Comparison of ENCODE assay signal across 15 cellular contexts in genomic region chr1:27889506-27889905, GRCh38. TPM values are rescaled to one million over a fixed set of nuclear protein-coding genes. Genes with fewer than 3 reads are reported as not detected.
DNase-seq lines count a peak whose midpoint lies in the region; TF ChIP-seq lines count a peak whose summit lies in the region.
"Had no signal": no experiment of that assay in that cellular context is flagged by ENCODE, and none has a peak within 500 bp of the region (broad histone marks: within the 10 kb centered on the region; RNA-seq: fewer than 3 reads in every experiment).

No MANE protein-coding gene starts in this region.

- H3K27ac ChIP-seq in mesenchymal stem cell (ENCODE audit: low read length, poor library complexity, severe bottlenecking): no peak overlapping the region
- peak overlapping the region in 3 of 4 donors; percentile 54 to 75 (median 72) for H3K27ac ChIP-seq in transverse colon
- H3K27ac ChIP-seq: ascending aorta had no signal

- H3K18ac ChIP-seq in mesenchymal stem cell (ENCODE audit: low read depth in 1 of 2, low read length in 2 of 2): no peak overlapping the region

- H2AFZ ChIP-seq in mesenchymal stem cell (ENCODE audit: low read depth, low read length): no peak overlapping the region

- H3K4ac ChIP-seq in mesenchymal stem cell (ENCODE audit: low read depth in 1 of 2, low read length in 2 of 2): no peak overlapping the region

- H3K9me3 ChIP-seq in mesenchymal stem cell (ENCODE audit: control insufficient read depth, low read length) (no peaks in the 10 kb centered on the region), transverse colon (no peaks in the 10 kb centered on the region)
- H3K9me3 ChIP-seq: ascending aorta, thyroid gland had no signal

- peaks cover 4% of the 10 kb centered on the region for H3K79me1 ChIP-seq in mesenchymal stem cell (replicated peaks; ENCODE audit: low read length, poor library complexity, severe bottlenecking)

- peaks cover 78% of the 10 kb centered on the region for H3K4me1 Mint-ChIP-seq in activated naive CD4-positive, alpha-beta T cell treated with anti-CD3 and anti-CD28 coated beads, Interleukin-2, amount 10 ng/mL, durations not matched to agents 7 days and 5 days
- H3K4me1 Mint-ChIP-seq in activated CD4-positive, alpha-beta memory T cell treated with anti-CD3 and anti-CD28 coated beads, Interleukin-2, amount 10 ng/mL, durations not matched to agents 7 days and 5 days: peaks cover 79% of the 10 kb centered on the region

- H3K4me3 ChIP-seq in mesenchymal stem cell (ENCODE audit: insufficient read depth in 1 of 2, low read depth in 1 of 2, low read length in 2 of 2) (no peak overlapping the region), transverse colon (no peak overlapping the region)
- H3K4me3 ChIP-seq: ascending aorta, thyroid gland had no signal

- no peak for TF ChIP-seq EP300 in transverse colon (IDR thresholded peaks at IDR 0.05; ENCODE audit: low read depth)

- TF ChIP-seq POLR2A in transverse colon (IDR thresholded peaks at IDR 0.05): no peak

- H3K27me3 Mint-ChIP-seq in activated naive CD4-positive, alpha-beta T cell treated with anti-CD3 and anti-CD28 coated beads, Interleukin-2, amount 10 ng/mL, durations not matched to agents 7 days and 5 days: no peaks in the 10 kb centered on the region
- no peaks in the 10 kb centered on the region for H3K27me3 Mint-ChIP-seq in activated CD4-positive, alpha-beta memory T cell treated with anti-CD3 and anti-CD28 coated beads, Interleukin-2, amount 10 ng/mL, durations not matched to agents 7 days and 5 days

- H3K27me3 ChIP-seq in mesenchymal stem cell (ENCODE audit: control insufficient read depth in 1 of 2, insufficient read depth in 1 of 2, low read length in 2 of 2) (no peaks in the 10 kb centered on the region), transverse colon (no peaks in the 10 kb centered on the region)
- H3K27me3 ChIP-seq: ascending aorta, thyroid gland had no signal

- POLR2A ChIA-PET in activated CD4-positive, alpha-beta memory T cell treated with anti-CD3 and anti-CD28 coated beads, Interleukin-2, amount 10 ng/mL, durations not matched to agents 7 days and 5 days (lab: Charles Lee): interaction anchor here (2.5 kb wide), 1 partner anchor 10 kb away, joined by 7 read pairs; no protein-coding TSS in a partner anchor

- H4K91ac ChIP-seq in mesenchymal stem cell (ENCODE audit: low read length): no peak overlapping the region

- H3K14ac ChIP-seq in mesenchymal stem cell (ENCODE audit: low read length in 2 of 2): no peak overlapping the region

- H3K36me3 ChIP-seq in mesenchymal stem cell (ENCODE audit: control insufficient read depth in 1 of 2, insufficient read depth in 2 of 2, low read depth in 1 of 2, low read length in 2 of 2) (peaks cover 34 to 73% of the 10 kb centered on the region in 2 experiments), transverse colon (peaks cover 0 to 32% (median 14%) of the 10 kb centered on the region in 4 donors)

- no peak overlapping the region for H3K4me2 ChIP-seq in mesenchymal stem cell (ENCODE audit: low read length, poor library complexity, severe bottlenecking)

- WGBS in mesenchymal stem cell: 97% methylated on average over 3 of the region's 3 CpGs
- 80% methylated on average over 3 of the region's 3 CpGs; no CpG with 5 or more reads in 1 of the 2 donors for WGBS in transverse colon (ENCODE audit: low coverage in 1 of 2), 2 donors

- H2BK120ac ChIP-seq in mesenchymal stem cell (ENCODE audit: low read depth, low read length): no peak overlapping the region

- H3K4me1 ChIP-seq in mesenchymal stem cell (ENCODE audit: control insufficient read depth, insufficient read depth, low read depth, low read length) (peaks cover 1% of the 10 kb centered on the region), transverse colon (no peaks in the 10 kb centered on the region)
- H3K4me1 ChIP-seq: ascending aorta had no signal

- no peak overlapping the region for H3K4me3 Mint-ChIP-seq in activated naive CD4-positive, alpha-beta T cell treated with anti-CD3 and anti-CD28 coated beads, Interleukin-2, amount 10 ng/mL, durations not matched to agents 7 days and 5 days
- H3K4me3 Mint-ChIP-seq in activated CD4-positive, alpha-beta memory T cell treated with anti-CD3 and anti-CD28 coated beads, Interleukin-2, amount 10 ng/mL, durations not matched to agents 7 days and 5 days: no peak overlapping the region

- H3K9me3 Mint-ChIP-seq in activated naive CD4-positive, alpha-beta T cell treated with anti-CD3 and anti-CD28 coated beads, Interleukin-2, amount 10 ng/mL, durations not matched to agents 7 days and 5 days: no peaks in the 10 kb centered on the region
- no peaks in the 10 kb centered on the region for H3K9me3 Mint-ChIP-seq in activated CD4-positive, alpha-beta memory T cell treated with anti-CD3 and anti-CD28 coated beads, Interleukin-2, amount 10 ng/mL, durations not matched to agents 7 days and 5 days

- no peak overlapping the region for H3K9ac ChIP-seq in mesenchymal stem cell (ENCODE audit: low read length)

- H3K27ac Mint-ChIP-seq in activated naive CD4-positive, alpha-beta T cell treated with anti-CD3 and anti-CD28 coated beads, Interleukin-2, amount 10 ng/mL, durations not matched to agents 7 days and 5 days: peak overlapping the region; percentile 96
- H3K27ac Mint-ChIP-seq in activated CD4-positive, alpha-beta memory T cell treated with anti-CD3 and anti-CD28 coated beads, Interleukin-2, amount 10 ng/mL, durations not matched to agents 7 days and 5 days: peak overlapping the region; percentile 90

- H2BK12ac ChIP-seq in mesenchymal stem cell (ENCODE audit: low read length in 2 of 2): no peak overlapping the region

- peak overlapping the region in 1 of 2 experiments; percentile 10 for H3K23ac ChIP-seq in mesenchymal stem cell (ENCODE audit: low read length in 2 of 2)

- TF ChIP-seq CTCF in transverse colon (IDR thresholded peaks at IDR 0.05): no peak

- H4K8ac ChIP-seq in mesenchymal stem cell (ENCODE audit: low read length): no peak overlapping the region

- H2BK15ac ChIP-seq in mesenchymal stem cell (ENCODE audit: low read depth, poor library complexity, severe bottlenecking): no peak overlapping the region

- in situ Hi-C loops in transverse colon (cut with MboI; ENCODE audit: low pct_ligation_motif_present in 1 of 4, low pct_unique_long_range_greater_than_20kb in 1 of 4, low sequenced_read_pairs in 3 of 4): no loop called here

- no peak overlapping the region for H2BK5ac ChIP-seq in mesenchymal stem cell (ENCODE audit: low read depth, low read length, poor library complexity, severe bottlenecking)

- intact Hi-C loops in transverse colon (cut with DNase I; ENCODE audit: low total_unique reads): no loop called here

- peak overlapping the region; percentile 33 for H2AK5ac ChIP-seq in mesenchymal stem cell (ENCODE audit: low read length, severe bottlenecking)

- peaks cover 82% of the 10 kb centered on the region for H3K36me3 Mint-ChIP-seq in activated naive CD4-positive, alpha-beta T cell treated with anti-CD3 and anti-CD28 coated beads, Interleukin-2, amount 10 ng/mL, durations not matched to agents 7 days and 5 days
- H3K36me3 Mint-ChIP-seq in activated CD4-positive, alpha-beta memory T cell treated with anti-CD3 and anti-CD28 coated beads, Interleukin-2, amount 10 ng/mL, durations not matched to agents 7 days and 5 days (ENCODE audit: low read depth): peaks cover 86% of the 10 kb centered on the region

- CTCF ChIA-PET in activated naive CD4-positive, alpha-beta T cell treated with anti-CD3 and anti-CD28 coated beads, Interleukin-2, amount 10 ng/mL, durations not matched to agents 7 days and 5 days (lab: Charles Lee): no interaction called here
- CTCF ChIA-PET in activated CD4-positive, alpha-beta memory T cell treated with anti-CD3 and anti-CD28 coated beads, Interleukin-2, amount 10 ng/mL, durations not matched to agents 7 days and 5 days (lab: Charles Lee): interaction anchor here (0.6 kb wide), 1 partner anchor 519 kb away, joined by 6 read pairs; no protein-coding TSS in a partner anchor

- no peak for DNase-seq in activated naive CD4-positive, alpha-beta T cell treated with anti-CD3 and anti-CD28 coated beads, Interleukin-2, amount 10 ng/mL, durations not matched to agents 7 days and 5 days
- no peak for DNase-seq in activated naive CD4-positive, alpha-beta T cell treated with anti-CD3 and anti-CD28 coated beads, Interleukin-2, amount 50 U/mL, for 16 hours
- DNase-seq in activated CD4-positive, alpha-beta memory T cell treated with anti-CD3 and anti-CD28 coated beads, Interleukin-2, amount 10 ng/mL, durations not matched to agents 7 days and 5 days: no peak
- DNase-seq in mesenchymal stem cell (no peak), transverse colon (no peak), glomerular visceral epithelial cell (ENCODE audit: extremely low spot score) (no peak), NOMO-1 treated with dmso at 0.1 percent for 144 hours (lab: John Stamatoyannopoulos, UW; ENCODE audit: unreplicated experiment) (no peak)
- no peak for DNase-seq in NK-92 treated with Interleukin-12 subunit alpha and Interleukin-12 subunit beta, amount 100 ng/mL, for 24 hours (lab: John Stamatoyannopoulos, UW)
- DNase-seq: DMS153, H7, MV-4-11, NCI-H2081, NCI-H526 treated with DMSO at 0.1 percent for 48 hours, thyroid gland had no signal

RNA-seq across cellular contexts. Expression of gene THEMIS2, which starts 17.2 kb away (rescaled TPM):
- 10 to 100 TPM; 58.9 to 60.1 TPM for total RNA-seq in activated CD4-positive, alpha-beta memory T cell treated with anti-CD3 and anti-CD28 coated beads, Interleukin-2, amount 10 ng/mL, durations not matched to agents 7 days and 5 days
- polyA plus RNA-seq in mesenchymal stem cell (2013, experiment 1 of 2): 5.9 TPM
- 5.3 TPM for polyA plus RNA-seq in mesenchymal stem cell (2013, experiment 2 of 2)
- 10 to 100 TPM in 3 of 4 donors, under 1 TPM in 1; 1.00 to 27.9 (median 18.6) TPM for total RNA-seq in transverse colon

RNA-seq across cellular contexts. Expression of gene RPA2, which starts 24.9 kb away (rescaled TPM):
- 10 to 100 TPM; 76.7 to 78.8 TPM for total RNA-seq in activated CD4-positive, alpha-beta memory T cell treated with anti-CD3 and anti-CD28 coated beads, Interleukin-2, amount 10 ng/mL, durations not matched to agents 7 days and 5 days
- polyA plus RNA-seq in mesenchymal stem cell (2013, experiment 1 of 2): 14.3 TPM
- 14.6 TPM for polyA plus RNA-seq in mesenchymal stem cell (2013, experiment 2 of 2)
- 10 to 100 TPM in 3 of 4 donors, 1 to 10 TPM in 1; 2.0 to 26.6 (median 16.6) TPM for total RNA-seq in transverse colon

RNA-seq across cellular contexts. Expression of gene SMPDL3B, which starts 45.3 kb away (rescaled TPM):
- under 1 TPM; 0.76 to 0.93 TPM for total RNA-seq in activated CD4-positive, alpha-beta memory T cell treated with anti-CD3 and anti-CD28 coated beads, Interleukin-2, amount 10 ng/mL, durations not matched to agents 7 days and 5 days
- polyA plus RNA-seq in mesenchymal stem cell (2013, experiment 1 of 2): 0.08 TPM
- polyA plus RNA-seq in mesenchymal stem cell (2013, experiment 2 of 2): 0.04 TPM
- 10 to 100 TPM; 14.1 to 64.3 (median 57.4) TPM for total RNA-seq in transverse colon
- total RNA-seq: ascending aorta had no signal

RNA-seq across cellular contexts. Expression of gene PPP1R8, which starts 58.9 kb away (rescaled TPM):
- 10 to 100 TPM; 48.5 to 51.2 TPM for total RNA-seq in activated CD4-positive, alpha-beta memory T cell treated with anti-CD3 and anti-CD28 coated beads, Interleukin-2, amount 10 ng/mL, durations not matched to agents 7 days and 5 days
- 34.6 TPM for polyA plus RNA-seq in mesenchymal stem cell (2013, experiment 1 of 2)
- 34.0 TPM for polyA plus RNA-seq in mesenchymal stem cell (2013, experiment 2 of 2)
- total RNA-seq in transverse colon: 10 to 100 TPM; 15.1 to 32.9 (median 28.0) TPM

Comparison
In these comparisons a context has a peak if more than half of its experiments do, and no peak if none do; other contexts are left out.
1. RNA of gene SMPDL3B, which starts 45.3 kb away (total RNA-seq): 14.1 to 64.3 TPM in transverse colon; 0.76 to 0.93 TPM in activated CD4-positive, alpha-beta memory T cell treated with anti-CD3 and anti-CD28 coated beads, Interleukin-2, amount 10 ng/mL, durations not matched to agents 7 days and 5 days; every median in the first group is over 4 times any median in the second.